Comparison of ENCODE assay signal across 10 cellular contexts in the genomic region with DNA sequence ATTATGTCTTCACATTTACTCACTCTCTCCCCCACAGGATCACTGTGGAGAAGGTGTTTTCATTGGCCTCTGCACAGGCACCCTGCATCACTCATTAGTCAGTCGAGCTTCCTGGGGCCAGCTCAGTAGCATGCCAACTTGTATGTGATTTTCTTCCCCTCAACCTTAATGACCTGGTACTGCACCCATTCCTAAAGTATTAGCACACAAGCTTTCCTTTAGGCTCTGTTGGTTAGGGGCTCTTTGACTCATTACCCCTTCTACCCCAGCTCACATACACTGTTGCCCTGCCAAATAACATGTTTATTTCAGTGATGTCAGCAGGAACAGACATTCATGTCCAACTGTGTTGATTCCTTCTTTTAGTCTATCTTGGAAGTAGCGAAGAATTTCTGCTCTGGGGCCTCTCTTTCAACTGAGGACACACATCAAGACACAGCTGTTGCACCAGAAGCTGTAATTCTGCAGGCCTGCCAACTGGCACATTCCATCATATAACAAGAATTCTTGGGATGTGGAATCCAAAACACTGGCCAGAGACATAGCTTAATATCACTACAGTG.
DNase-seq lines count a peak whose midpoint lies in the region; TF ChIP-seq lines count a peak whose summit lies in the region.
"Had no signal": no experiment of that assay in that cellular context is flagged by ENCODE, and none has a peak within 500 bp of the region (broad histone marks: within the 10 kb centered on the region; RNA-seq: fewer than 3 reads in every experiment).

No MANE protein-coding gene starts in this region.

- 51% methylated on average over 2 of the region's 2 CpGs for WGBS in SK-N-SH (ENCODE audit: low lambda C conversion rate)

- H3F3A ChIP-seq in SK-N-SH (replicated peaks; ENCODE audit: insufficient read depth) = peaks cover 36% of the 10 kb centered on the region

- peak overlapping the region; percentile 60 for H3K9ac ChIP-seq in SK-N-SH

- H2AFZ ChIP-seq in SK-N-SH (ENCODE audit: low read depth) = no peak overlapping the region

- peak overlapping the region; percentile 69 for H3K4me2 ChIP-seq in SK-N-SH

- CTCF ChIA-PET in SK-N-SH (lab: Yijun Ruan, JAX) = interaction anchor here (1.0 to 1.3 kb wide), 4 partner anchors 12 to 1175 kb away, joined by 3 to 10 read pairs (median 4); no protein-coding TSS in a partner anchor

- POLR2A ChIA-PET in SK-N-SH (lab: Yijun Ruan, JAX) = no interaction called here

- H3K9me3 ChIP-seq in SK-N-SH = no peaks in the 10 kb centered on the region

- H3K79me2 ChIP-seq in SK-N-SH (ENCODE audit: insufficient read depth) = no peaks in the 10 kb centered on the region

- no peaks in the 10 kb centered on the region for H3K36me3 ChIP-seq in SK-N-SH (replicated peaks in 1 of 2; ENCODE audit: control insufficient read depth in 1 of 2, insufficient read depth in 2 of 2, low read length in 1 of 2)

- no peaks in the 10 kb centered on the region for H3K27me3 ChIP-seq in SK-N-SH (ENCODE audit: insufficient read depth)

- TF ChIP-seq EP300 in SK-N-SH (IDR thresholded peaks at IDR 0.05; ENCODE audit: borderline replicate concordance in 1 of 2, low read depth in 1 of 2, low read length in 1 of 2) = peak; percentile 8 to 33; a peak in 1 of 4 replicates

- H3K9me2 ChIP-seq in SK-N-SH = no peaks in the 10 kb centered on the region

- TF ChIP-seq CTCF in SK-N-SH (IDR thresholded peaks at IDR 0.05) (no peak), GM10266 (IDR thresholded peaks at IDR 0.05; ENCODE audit: control insufficient read depth, insufficient read depth, low read depth, missing control alignments) (no peak)

- no peak overlapping the region for H3K4me3 ChIP-seq in SK-N-SH (ENCODE audit: low read depth in 2 of 2, low read length in 1 of 2)

- peaks cover 2 to 33% of the 10 kb centered on the region in 2 experiments; a peak in 2 of 4 replicates for H3K4me1 ChIP-seq in SK-N-SH (ENCODE audit: control insufficient read depth in 1 of 2, insufficient read depth in 2 of 2, low read depth in 1 of 2, low read length in 1 of 2)

- peak overlapping the region; percentile 24 to 87; a peak in 3 of 4 replicates for H3K27ac ChIP-seq in SK-N-SH (ENCODE audit: low read depth in 2 of 2, low read length in 1 of 2)

- DNase-seq in AG20443 (ENCODE audit: low spot score) = peak; percentile 73
- DNase-seq in SK-N-SH = no peak
- peak; percentile 90 for DNase-seq in fibroblast of the conjunctiva (ENCODE audit: low read depth)
- DNase-seq in pons (ENCODE audit: low spot score) = peak; percentile 12
- DNase-seq in OCI-M2 (lab: John Stamatoyannopoulos, UW; ENCODE audit: unreplicated experiment) = no peak
- no peak for DNase-seq in GM10266 (ENCODE audit: extremely low spot score)
- DNase-seq in inferior parietal cortex (ENCODE audit: extremely low spot score) = no peak
- no peak for DNase-seq in SK-N-DZ (ENCODE audit: low spot score)
- DNase-seq: activated CD8-positive, alpha-beta T cell treated with anti-CD3 and anti-CD28 coated beads for 36 hours; CD8-positive, alpha-beta T cell had no signal

- TF ChIP-seq RAD21 in SK-N-SH (IDR thresholded peaks at IDR 0.05; ENCODE audit: low read length) = no peak

- no peaks in the 10 kb centered on the region for H4K20me1 ChIP-seq in SK-N-SH (ENCODE audit: insufficient read depth)

TF ChIP-seq in SK-N-SH, 30 proteins besides CTCF, POLR2A, EP300 and RAD21 (continues in another document):
- no peak for TF ChIP-seq MXI1 (IDR thresholded peaks at IDR 0.05; ENCODE audit: low read depth, low read length)
- TF ChIP-seq SMC3 (IDR thresholded peaks at IDR 0.05; ENCODE audit: low read depth, low read length) = no peak
- no peak for TF ChIP-seq CHD2 (IDR thresholded peaks at IDR 0.05; ENCODE audit: low read length, partially characterized antibody)
- no peak for TF ChIP-seq RXRA (IDR thresholded peaks at IDR 0.05; ENCODE audit: borderline replicate concordance, low read depth)
- TF ChIP-seq NRF1 (IDR thresholded peaks at IDR 0.05; ENCODE audit: low read depth, low read length) = no peak
- TF ChIP-seq, protein P1, sequence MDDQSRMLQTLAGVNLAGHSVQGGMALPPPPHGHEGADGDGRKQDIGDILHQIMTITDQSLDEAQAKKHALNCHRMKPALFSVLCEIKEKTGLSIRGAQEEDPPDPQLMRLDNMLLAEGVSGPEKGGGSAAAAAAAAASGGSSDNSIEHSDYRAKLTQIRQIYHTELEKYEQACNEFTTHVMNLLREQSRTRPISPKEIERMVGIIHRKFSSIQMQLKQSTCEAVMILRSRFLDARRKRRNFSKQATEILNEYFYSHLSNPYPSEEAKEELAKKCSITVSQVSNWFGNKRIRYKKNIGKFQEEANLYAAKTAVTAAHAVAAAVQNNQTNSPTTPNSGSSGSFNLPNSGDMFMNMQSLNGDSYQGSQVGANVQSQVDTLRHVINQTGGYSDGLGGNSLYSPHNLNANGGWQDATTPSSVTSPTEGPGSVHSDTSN (IDR thresholded peaks at IDR 0.05) = peak; percentile 57
- TF ChIP-seq, protein P2, sequence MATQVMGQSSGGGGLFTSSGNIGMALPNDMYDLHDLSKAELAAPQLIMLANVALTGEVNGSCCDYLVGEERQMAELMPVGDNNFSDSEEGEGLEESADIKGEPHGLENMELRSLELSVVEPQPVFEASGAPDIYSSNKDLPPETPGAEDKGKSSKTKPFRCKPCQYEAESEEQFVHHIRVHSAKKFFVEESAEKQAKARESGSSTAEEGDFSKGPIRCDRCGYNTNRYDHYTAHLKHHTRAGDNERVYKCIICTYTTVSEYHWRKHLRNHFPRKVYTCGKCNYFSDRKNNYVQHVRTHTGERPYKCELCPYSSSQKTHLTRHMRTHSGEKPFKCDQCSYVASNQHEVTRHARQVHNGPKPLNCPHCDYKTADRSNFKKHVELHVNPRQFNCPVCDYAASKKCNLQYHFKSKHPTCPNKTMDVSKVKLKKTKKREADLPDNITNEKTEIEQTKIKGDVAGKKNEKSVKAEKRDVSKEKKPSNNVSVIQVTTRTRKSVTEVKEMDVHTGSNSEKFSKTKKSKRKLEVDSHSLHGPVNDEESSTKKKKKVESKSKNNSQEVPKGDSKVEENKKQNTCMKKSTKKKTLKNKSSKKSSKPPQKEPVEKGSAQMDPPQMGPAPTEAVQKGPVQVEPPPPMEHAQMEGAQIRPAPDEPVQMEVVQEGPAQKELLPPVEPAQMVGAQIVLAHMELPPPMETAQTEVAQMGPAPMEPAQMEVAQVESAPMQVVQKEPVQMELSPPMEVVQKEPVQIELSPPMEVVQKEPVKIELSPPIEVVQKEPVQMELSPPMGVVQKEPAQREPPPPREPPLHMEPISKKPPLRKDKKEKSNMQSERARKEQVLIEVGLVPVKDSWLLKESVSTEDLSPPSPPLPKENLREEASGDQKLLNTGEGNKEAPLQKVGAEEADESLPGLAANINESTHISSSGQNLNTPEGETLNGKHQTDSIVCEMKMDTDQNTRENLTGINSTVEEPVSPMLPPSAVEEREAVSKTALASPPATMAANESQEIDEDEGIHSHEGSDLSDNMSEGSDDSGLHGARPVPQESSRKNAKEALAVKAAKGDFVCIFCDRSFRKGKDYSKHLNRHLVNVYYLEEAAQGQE (IDR thresholded peaks at IDR 0.05; ENCODE audit: low read depth, low read length) = no peak
- TF ChIP-seq YY1 (IDR thresholded peaks at IDR 0.05; ENCODE audit: low read depth) = no peak
- peak; percentile 62 for TF ChIP-seq NFIC (IDR thresholded peaks at IDR 0.05; ENCODE audit: borderline replicate concordance)
- TF ChIP-seq JUND (IDR thresholded peaks at IDR 0.05) = 0 out of 2 replicates have a peak, but pooled peaks have one; percentile 25
- TF ChIP-seq, protein P3, sequence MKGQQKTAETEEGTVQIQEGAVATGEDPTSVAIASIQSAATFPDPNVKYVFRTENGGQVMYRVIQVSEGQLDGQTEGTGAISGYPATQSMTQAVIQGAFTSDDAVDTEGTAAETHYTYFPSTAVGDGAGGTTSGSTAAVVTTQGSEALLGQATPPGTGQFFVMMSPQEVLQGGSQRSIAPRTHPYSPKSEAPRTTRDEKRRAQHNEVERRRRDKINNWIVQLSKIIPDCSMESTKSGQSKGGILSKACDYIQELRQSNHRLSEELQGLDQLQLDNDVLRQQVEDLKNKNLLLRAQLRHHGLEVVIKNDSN (IDR thresholded peaks at IDR 0.05; ENCODE audit: borderline replicate concordance, low read depth) = no peak
- no peak for TF ChIP-seq TAF1 (IDR thresholded peaks at IDR 0.05; ENCODE audit: borderline replicate concordance, low read depth, low read length)
- peak; percentile 59; the same call in 1 of the 2 replicates for TF ChIP-seq TEAD4 (IDR thresholded peaks at IDR 0.05; ENCODE audit: borderline replicate concordance, insufficient read depth)
- TF ChIP-seq SIN3A (IDR thresholded peaks at IDR 0.05; ENCODE audit: borderline replicate concordance, low read depth, low read length) = no peak
- TF ChIP-seq, protein P4, sequence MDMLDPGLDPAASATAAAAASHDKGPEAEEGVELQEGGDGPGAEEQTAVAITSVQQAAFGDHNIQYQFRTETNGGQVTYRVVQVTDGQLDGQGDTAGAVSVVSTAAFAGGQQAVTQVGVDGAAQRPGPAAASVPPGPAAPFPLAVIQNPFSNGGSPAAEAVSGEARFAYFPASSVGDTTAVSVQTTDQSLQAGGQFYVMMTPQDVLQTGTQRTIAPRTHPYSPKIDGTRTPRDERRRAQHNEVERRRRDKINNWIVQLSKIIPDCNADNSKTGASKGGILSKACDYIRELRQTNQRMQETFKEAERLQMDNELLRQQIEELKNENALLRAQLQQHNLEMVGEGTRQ (IDR thresholded peaks at IDR 0.05; ENCODE audit: borderline replicate concordance, low read depth, low read length) = no peak
- TF ChIP-seq TCF12 (IDR thresholded peaks at IDR 0.05) = peak; percentile 71
- TF ChIP-seq GABPA (IDR thresholded peaks at IDR 0.05; ENCODE audit: low read depth) = no peak
- no peak for TF ChIP-seq MEF2A (IDR thresholded peaks at IDR 0.05; ENCODE audit: borderline replicate concordance, low read depth)
- TF ChIP-seq FOXM1 (IDR thresholded peaks at IDR 0.05; ENCODE audit: low read depth) = no peak
- TF ChIP-seq POLR2AphosphoS5 (IDR thresholded peaks at IDR 0.05; ENCODE audit: low read depth, low read length) = no peak
- TF ChIP-seq RFX5 (IDR thresholded peaks at IDR 0.05; ENCODE audit: low read length) = no peak
- TF ChIP-seq, protein P5, sequence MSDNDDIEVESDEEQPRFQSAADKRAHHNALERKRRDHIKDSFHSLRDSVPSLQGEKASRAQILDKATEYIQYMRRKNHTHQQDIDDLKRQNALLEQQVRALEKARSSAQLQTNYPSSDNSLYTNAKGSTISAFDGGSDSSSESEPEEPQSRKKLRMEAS (IDR thresholded peaks at IDR 0.05; ENCODE audit: low read depth) = no peak
- TF ChIP-seq FOSL2 (IDR thresholded peaks at IDR 0.05; ENCODE audit: borderline replicate concordance, low read depth) = peak; percentile 16; the same call in 1 of the 2 replicates

Comparison
In these comparisons a context has a peak if more than half of its experiments do, and no peak if none do; other contexts are left out.
1. DNase-seq: peak in AG20443 (single experiment), fibroblast of the conjunctiva (single experiment) and pons (single experiment); none in SK-N-SH (single experiment), OCI-M2 (single experiment), GM10266 (single experiment), inferior parietal cortex (single experiment) and SK-N-DZ (single experiment).